ENCODE assay signal across 20 cellular contexts in genomic region chr16:75461575-75461974, GRCh38. TPM values are rescaled to one million over a fixed set of nuclear protein-coding genes. Genes with fewer than 3 reads are reported as not detected.
DNase-seq lines count a peak whose midpoint lies in the region; ATAC-seq and TF ChIP-seq lines count a peak whose summit lies in the region.
"Had no signal": no experiment of that assay in that cellular context is flagged by ENCODE, and none has a peak within 500 bp of the region (broad histone marks: within the 10 kb centered on the region; RNA-seq: fewer than 3 reads in every experiment).

No MANE protein-coding gene starts in this region.

- TF ChIP-seq CTCF in PC-3 (conservative IDR thresholded peaks at IDR 0.05; ENCODE audit: low read depth, low read length): no peak

- no peak overlapping the region for H3K9ac ChIP-seq in PC-3 (ENCODE audit: low read length)
- H3K9ac ChIP-seq: GM23248 had no signal

- no peaks in the 10 kb centered on the region for H3K9me3 ChIP-seq in CD8-positive, alpha-beta memory T cell (ENCODE audit: low read length)
- no peaks in the 10 kb centered on the region for H3K9me3 ChIP-seq in PC-3 (ENCODE audit: low read length)
- H3K9me3 ChIP-seq: body of pancreas, neutrophil, testis had no signal

- H3K4me1 ChIP-seq in CD8-positive, alpha-beta memory T cell (ENCODE audit: insufficient read depth, low read length): peaks cover 37% of the 10 kb centered on the region
- peaks cover 17% of the 10 kb centered on the region; the same call in 1 of the 2 replicates for H3K4me1 ChIP-seq in PC-3 (ENCODE audit: insufficient read depth, low read length)

- BruUV-seq in PC-3 (replicated peaks; lab: Mats Ljungman, UMichigan): no TSS peak

- peaks cover 77% of the 10 kb centered on the region for H3K79me2 ChIP-seq in PC-3 (ENCODE audit: low read length)

- peak overlapping the region; percentile 48 for H3K27ac Mint-ChIP-seq in activated CD4-positive, alpha-beta T cell treated with anti-CD3 and anti-CD28 coated beads, Interleukin-2, amount 10 ng/mL, durations not matched to agents 24 days and 14 days
- H3K27ac Mint-ChIP-seq in CD8-positive, alpha-beta memory T cell: peak overlapping the region in 7 of 8 donors; percentile 40 to 95 (median 77)
- H3K27ac Mint-ChIP-seq in natural killer cell treated with Interleukin-12 subunit alpha and Interleukin-12 subunit beta and Interleukin-15 and Interleukin-18, amount 100 ng/mL, for 72 hours: peak overlapping the region in 1 of 2 donors; percentile 74
- H3K27ac Mint-ChIP-seq: activated naive CD8-positive, alpha-beta T cell treated with anti-CD3 and anti-CD28 coated beads, Interleukin-2, amount 10 ng/mL, durations not matched to agents 7 days and 5 days had no signal

- no peaks in the 10 kb centered on the region for H3K36me3 ChIP-seq in CD8-positive, alpha-beta memory T cell (ENCODE audit: insufficient read depth, low read length)
- no peaks in the 10 kb centered on the region; the same call in 1 of the 2 replicates for H3K36me3 ChIP-seq in PC-3 (ENCODE audit: low read depth, low read length)
- H3K36me3 ChIP-seq: neutrophil had no signal

- H3K4me3 Mint-ChIP-seq in activated CD4-positive, alpha-beta T cell treated with anti-CD3 and anti-CD28 coated beads, Interleukin-2, amount 10 ng/mL, durations not matched to agents 24 days and 14 days: no peak overlapping the region
- H3K4me3 Mint-ChIP-seq in CD8-positive, alpha-beta memory T cell: peak overlapping the region in 4 of 7 donors; percentile 39 to 87 (median 55)
- peak overlapping the region; percentile 84 for H3K4me3 Mint-ChIP-seq in natural killer cell treated with Interleukin-12 subunit alpha and Interleukin-12 subunit beta and Interleukin-15 and Interleukin-18, amount 100 ng/mL, for 72 hours

- H3K27ac ChIP-seq in CD8-positive, alpha-beta memory T cell (ENCODE audit: low read depth, low read length): no peak overlapping the region
- H3K27ac ChIP-seq in PC-3 (ENCODE audit: low read length): no peak overlapping the region
- H3K27ac ChIP-seq: GM23248, neutrophil, testis had no signal

- H3K4me2 ChIP-seq in PC-3 (ENCODE audit: low read length): peak overlapping the region; percentile 79; the same call in 1 of the 2 replicates

- no peak for DNase-seq in activated CD4-positive, alpha-beta T cell treated with anti-CD3 and anti-CD28 coated beads, Interleukin-2, amount 10 ng/mL, durations not matched to agents 24 days and 14 days
- no peak for DNase-seq in activated CD4-positive, alpha-beta T cell treated with anti-CD3 and anti-CD28 coated beads, Interleukin-2, amount 50 U/mL, for 4 hours
- no peak for DNase-seq in CD8-positive, alpha-beta memory T cell
- DNase-seq in PC-3 (no peak), pons (ENCODE audit: low spot score) (no peak)
- DNase-seq in natural killer cell treated with Interleukin-12 subunit alpha and Interleukin-12 subunit beta and Interleukin-15 and Interleukin-18, amount 100 ng/mL, for 72 hours (ENCODE audit: low spot score): no peak
- DNase-seq: activated CD4-positive, alpha-beta T cell treated with anti-CD3 and anti-CD28 coated beads for 48 hours; activated naive CD8-positive, alpha-beta T cell treated with anti-CD3 and anti-CD28 coated beads, Interleukin-2, amount 10 ng/mL, durations not matched to agents 7 days and 5 days; body of pancreas; EL; GM23248; NCI-H1436; NCI-H2171 treated with DMSO at 0.1 percent for 48 hours; retina; RPMI8226; stimulated activated CD4-positive, alpha-beta T cell treated with anti-CD3 and anti-CD28 coated beads, Interleukin-12 subunit alpha, Interleukin-12 subunit beta, amount 100 ng/mL, for 4 hours; testis had no signal

- CTCF ChIA-PET in CD8-positive, alpha-beta memory T cell (lab: Charles Lee): no interaction called here
- CTCF ChIA-PET in PC-3 (lab: Charles Lee): no interaction called here

- H3F3A ChIP-seq in PC-3 (ENCODE audit: low read length, unreplicated experiment): no peaks in the 10 kb centered on the region

- no peaks in the 10 kb centered on the region for H3K27me3 ChIP-seq in CD8-positive, alpha-beta memory T cell (ENCODE audit: insufficient read depth, low read length, poor library complexity, severe bottlenecking)
- no peaks in the 10 kb centered on the region for H3K27me3 ChIP-seq in PC-3 (ENCODE audit: low read length)
- H3K27me3 ChIP-seq: body of pancreas, neutrophil, testis had no signal

- peaks cover 2% of the 10 kb centered on the region for H3K27me3 Mint-ChIP-seq in activated CD4-positive, alpha-beta T cell treated with anti-CD3 and anti-CD28 coated beads, Interleukin-2, amount 10 ng/mL, durations not matched to agents 24 days and 14 days
- H3K27me3 Mint-ChIP-seq in CD8-positive, alpha-beta memory T cell: peaks cover 0 to 3% of the 10 kb centered on the region in 2 donors
- H3K27me3 Mint-ChIP-seq in natural killer cell treated with Interleukin-12 subunit alpha and Interleukin-12 subunit beta and Interleukin-15 and Interleukin-18, amount 100 ng/mL, for 72 hours: no peaks in the 10 kb centered on the region
- H3K27me3 Mint-ChIP-seq: activated naive CD8-positive, alpha-beta T cell treated with anti-CD3 and anti-CD28 coated beads, Interleukin-2, amount 10 ng/mL, durations not matched to agents 7 days and 5 days had no signal

- H4K20me1 ChIP-seq in PC-3 (ENCODE audit: low read length): peaks cover 13% of the 10 kb centered on the region

- H3K9me2 ChIP-seq in PC-3 (replicated peaks; ENCODE audit: low read length): no peaks in the 10 kb centered on the region

- POLR2A ChIA-PET in CD8-positive, alpha-beta memory T cell (lab: Charles Lee): no interaction called here
- POLR2A ChIA-PET in PC-3 (lab: Charles Lee; ENCODE audit: unreplicated experiment): no interaction called here

- H3K36me3 Mint-ChIP-seq in activated CD4-positive, alpha-beta T cell treated with anti-CD3 and anti-CD28 coated beads, Interleukin-2, amount 10 ng/mL, durations not matched to agents 24 days and 14 days (ENCODE audit: low read depth): peaks cover 18% of the 10 kb centered on the region
- peaks cover 0 to 24% (median 5%) of the 10 kb centered on the region in 3 donors for H3K36me3 Mint-ChIP-seq in CD8-positive, alpha-beta memory T cell
- H3K36me3 Mint-ChIP-seq in natural killer cell treated with Interleukin-12 subunit alpha and Interleukin-12 subunit beta and Interleukin-15 and Interleukin-18, amount 100 ng/mL, for 72 hours: no peaks in the 10 kb centered on the region

- no peak overlapping the region for H3K4me3 ChIP-seq in CD8-positive, alpha-beta memory T cell (ENCODE audit: low read length)
- no peak overlapping the region for H3K4me3 ChIP-seq in PC-3 (ENCODE audit: low read length)
- H3K4me3 ChIP-seq: body of pancreas, GM23248, testis had no signal

- ATAC-seq in PC-3: no peak
- ATAC-seq in natural killer cell treated with Interleukin-12 subunit alpha and Interleukin-12 subunit beta and Interleukin-15 and Interleukin-18, amount 100 ng/mL, for 72 hours: no peak
- no peak for ATAC-seq in GM21528 (IDR thresholded peaks at IDR 0.05; ENCODE audit: low FRiP score, unreplicated experiment)
- no peak for ATAC-seq in HG02870 (IDR thresholded peaks at IDR 0.05; ENCODE audit: unreplicated experiment)
- ATAC-seq: body of pancreas had no signal

- intact Hi-C loops in activated CD4-positive, alpha-beta T cell treated with anti-CD3 and anti-CD28 coated beads, Interleukin-2, amount 10 ng/mL, durations not matched to agents 24 days and 14 days (cut with micrococcal nuclease): loop anchor here (5.0 kb wide), 1 partner anchor 39 kb away; no protein-coding TSS in a partner anchor
- intact Hi-C loops in PC-3 (cut with micrococcal nuclease): loop anchor here (5.0 kb wide), 1 partner anchor 161 kb away; the partner anchor contains the start of gene ADAT1

- H3K9me3 Mint-ChIP-seq in activated CD4-positive, alpha-beta T cell treated with anti-CD3 and anti-CD28 coated beads, Interleukin-2, amount 10 ng/mL, durations not matched to agents 24 days and 14 days: no peaks in the 10 kb centered on the region
- H3K9me3 Mint-ChIP-seq in CD8-positive, alpha-beta memory T cell: no peaks in the 10 kb centered on the region
- no peaks in the 10 kb centered on the region for H3K9me3 Mint-ChIP-seq in natural killer cell treated with Interleukin-12 subunit alpha and Interleukin-12 subunit beta and Interleukin-15 and Interleukin-18, amount 100 ng/mL, for 72 hours
- H3K9me3 Mint-ChIP-seq: activated naive CD8-positive, alpha-beta T cell treated with anti-CD3 and anti-CD28 coated beads, Interleukin-2, amount 10 ng/mL, durations not matched to agents 7 days and 5 days had no signal

- H2AFZ ChIP-seq in PC-3 (ENCODE audit: low read length): no peak overlapping the region
- H2AFZ ChIP-seq: GM23248 had no signal

- H3K4me1 Mint-ChIP-seq in activated CD4-positive, alpha-beta T cell treated with anti-CD3 and anti-CD28 coated beads, Interleukin-2, amount 10 ng/mL, durations not matched to agents 24 days and 14 days: peaks cover 41% of the 10 kb centered on the region
- peaks cover 60 to 75% (median 73%) of the 10 kb centered on the region in 3 donors for H3K4me1 Mint-ChIP-seq in CD8-positive, alpha-beta memory T cell
- H3K4me1 Mint-ChIP-seq in natural killer cell treated with Interleukin-12 subunit alpha and Interleukin-12 subunit beta and Interleukin-15 and Interleukin-18, amount 100 ng/mL, for 72 hours (ENCODE audit: low read depth in 2 of 2): peaks cover 43% of the 10 kb centered on the region in 2 donors

RNA-seq across cellular contexts. Expression of gene TMEM170A, which starts 2.9 kb away (rescaled TPM):
- total RNA-seq in activated CD4-positive, alpha-beta T cell treated with anti-CD3 and anti-CD28 coated beads, Interleukin-2, amount 10 ng/mL, durations not matched to agents 24 days and 14 days: 39.1 and 46.0 TPM in 2 replicates
- 10 to 100 TPM; 40.9 to 41.8 TPM for total RNA-seq in CD8-positive, alpha-beta memory T cell
- 41.7 TPM for polyA plus RNA-seq in CD8-positive, alpha-beta memory T cell
- 10.1 and 18.6 TPM in 2 replicates for total RNA-seq in PC-3 (2014; rRNA removed)
- 10 to 100 TPM; 38.3 to 48.4 TPM for total RNA-seq in natural killer cell treated with Interleukin-12 subunit alpha and Interleukin-12 subunit beta and Interleukin-15 and Interleukin-18, amount 100 ng/mL, for 72 hours

RNA-seq across cellular contexts. Expression of gene CFDP1, which starts 28.3 kb away (rescaled TPM):
- 33.7 and 38.9 TPM in 2 replicates for total RNA-seq in activated CD4-positive, alpha-beta T cell treated with anti-CD3 and anti-CD28 coated beads, Interleukin-2, amount 10 ng/mL, durations not matched to agents 24 days and 14 days
- total RNA-seq in CD8-positive, alpha-beta memory T cell: 10 to 100 TPM; 34.2 to 39.1 TPM
- 33.8 TPM for polyA plus RNA-seq in CD8-positive, alpha-beta memory T cell
- 27.3 and 32.1 TPM in 2 replicates for total RNA-seq in PC-3 (2014; rRNA removed)
- total RNA-seq in natural killer cell treated with Interleukin-12 subunit alpha and Interleukin-12 subunit beta and Interleukin-15 and Interleukin-18, amount 100 ng/mL, for 72 hours: 10 to 100 TPM; 29.1 to 49.5 TPM

RNA-seq across cellular contexts. Expression of gene CHST6, which starts 33.7 kb away (rescaled TPM):
- total RNA-seq in activated CD4-positive, alpha-beta T cell treated with anti-CD3 and anti-CD28 coated beads, Interleukin-2, amount 10 ng/mL, durations not matched to agents 24 days and 14 days: not detected in 2 replicates
- total RNA-seq in CD8-positive, alpha-beta memory T cell: under 1 TPM; 0.04 to 0.11 TPM
- polyA plus RNA-seq in CD8-positive, alpha-beta memory T cell: not detected
- 0.35 and 0.91 TPM in 2 replicates for total RNA-seq in PC-3 (2014; rRNA removed)
- under 1 TPM in 1 of 2 donors, not detected in 1; 0.08 TPM for total RNA-seq in natural killer cell treated with Interleukin-12 subunit alpha and Interleukin-12 subunit beta and Interleukin-15 and Interleukin-18, amount 100 ng/mL, for 72 hours
